In the genomic region with DNA sequence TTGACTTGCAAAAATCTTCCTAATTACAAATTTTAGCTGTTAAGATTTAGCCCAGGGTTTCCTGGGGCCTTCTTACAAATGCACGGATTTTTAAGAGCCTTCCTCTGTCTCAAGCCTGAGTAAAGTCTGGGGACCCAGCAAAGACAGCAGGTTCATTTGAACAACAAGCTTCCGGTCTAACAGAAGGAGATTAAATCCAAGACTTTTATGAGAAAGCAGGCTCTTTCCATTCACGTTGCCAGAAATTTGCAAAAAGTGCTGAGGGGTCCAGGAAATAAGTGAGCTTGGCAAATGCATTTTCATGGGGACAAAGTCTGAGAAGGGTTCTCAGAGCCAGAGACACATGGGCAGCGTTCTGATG, we compare ENCODE assay signal across 15 cellular contexts.
A peak's percentile ranks its signal among the peaks of the same experiment; 100 is the strongest.
DNase-seq lines count a peak whose midpoint lies in the region; ATAC-seq and TF ChIP-seq lines count a peak whose summit lies in the region.
"Had no signal": no experiment of that assay in that cellular context is flagged by ENCODE, and none has a peak within 500 bp of the region (broad histone marks: within the 10 kb centered on the region; RNA-seq: fewer than 3 reads in every experiment).

No MANE protein-coding gene starts in this region.

- intact Hi-C loops in heart left ventricle (cut with DNase I): loop anchor here in 4 of 10 donors (5.0 to 10.0 kb wide), 4 partner anchors 60 to 120 kb away; a partner anchor contains a TSS
- intact Hi-C loops in right cardiac atrium (cut with DNase I): no loop called here

- H3K9me3 ChIP-seq in heart left ventricle (no peaks in the 10 kb centered on the region), right cardiac atrium (ENCODE audit: control insufficient read depth, low read length) (no peaks in the 10 kb centered on the region), SU-DHL-6 (ENCODE audit: insufficient read depth, low read length) (no peaks in the 10 kb centered on the region)

- H3K4me3 Mint-ChIP-seq in effector memory CD8-positive, alpha-beta T cell: peak overlapping the region; percentile 85 to 94

- H3K36me3 ChIP-seq in heart left ventricle: no peaks in the 10 kb centered on the region
- H3K36me3 ChIP-seq in SU-DHL-6 (ENCODE audit: low read length): no peaks in the 10 kb centered on the region

- no peak overlapping the region for H3K4me3 ChIP-seq in heart left ventricle
- no peak overlapping the region for H3K4me3 ChIP-seq in right cardiac atrium (ENCODE audit: low read length)
- no peak overlapping the region for H3K4me3 ChIP-seq in SU-DHL-6 (ENCODE audit: insufficient read depth, low read length, poor library complexity, severe bottlenecking)

- H3K4me1 ChIP-seq in heart left ventricle: peaks cover 0 to 47% (median 20%) of the 10 kb centered on the region in 12 donors
- no peaks in the 10 kb centered on the region for H3K4me1 ChIP-seq in right cardiac atrium (ENCODE audit: control insufficient read depth, insufficient read depth, low read length)

- H2AFZ ChIP-seq in SU-DHL-6 (ENCODE audit: low read depth, low read length, severe bottlenecking): no peak overlapping the region

- 0 out of 2 replicates have a peak overlapping the region, but pooled peaks have one; percentile 53 for H3K9ac ChIP-seq in SU-DHL-6 (ENCODE audit: low read length)

- H3K4me1 Mint-ChIP-seq in effector memory CD8-positive, alpha-beta T cell (ENCODE audit: low read depth in 2 of 2): peaks cover 56 to 86% of the 10 kb centered on the region in 2 donors

- H3K27me3 Mint-ChIP-seq in effector memory CD8-positive, alpha-beta T cell: no peaks in the 10 kb centered on the region

- H3K4me2 ChIP-seq in SU-DHL-6 (ENCODE audit: low read depth, low read length, poor library complexity, severe bottlenecking): peak overlapping the region; percentile 65

- no peaks in the 10 kb centered on the region for H3K79me2 ChIP-seq in SU-DHL-6 (ENCODE audit: insufficient read depth, low read length)

- H3F3A ChIP-seq in SU-DHL-6 (ENCODE audit: insufficient read depth): peaks cover 21% of the 10 kb centered on the region

- H3K27ac ChIP-seq in heart left ventricle: peak overlapping the region in 8 of 12 donors; percentile 43 to 78 (median 66)
- no peak overlapping the region for H3K27ac ChIP-seq in right cardiac atrium (ENCODE audit: low read length)
- H3K27ac ChIP-seq in SU-DHL-6 (ENCODE audit: low read depth, low read length): peak overlapping the region; percentile 69

- H3K36me3 Mint-ChIP-seq in effector memory CD8-positive, alpha-beta T cell (ENCODE audit: insufficient read depth): peaks cover 5% of the 10 kb centered on the region

- no peak for TF ChIP-seq CTCF in heart left ventricle (IDR thresholded peaks at IDR 0.05)
- no peak for TF ChIP-seq CTCF in SU-DHL-6 (IDR thresholded peaks at IDR 0.05; ENCODE audit: insufficient read depth, low read length, poor library complexity, severe bottlenecking)

- no peaks in the 10 kb centered on the region for H3K9me2 ChIP-seq in SU-DHL-6 (replicated peaks; ENCODE audit: insufficient read depth, low read length)

- no peaks in the 10 kb centered on the region for H4K20me1 ChIP-seq in SU-DHL-6 (ENCODE audit: low read depth, low read length)

- no peak for TF ChIP-seq POLR2A in heart left ventricle (IDR thresholded peaks at IDR 0.05)

- 69 to 85% (median 78%) methylated on average over 4 of the region's 4 CpGs for WGBS in heart left ventricle, 4 donors
- WGBS in right cardiac atrium: 57% methylated on average over 4 of the region's 4 CpGs

- H3K27me3 ChIP-seq in heart left ventricle (no peaks in the 10 kb centered on the region), right cardiac atrium (ENCODE audit: control insufficient read depth, insufficient read depth) (no peaks in the 10 kb centered on the region), SU-DHL-6 (ENCODE audit: low read length) (no peaks in the 10 kb centered on the region)

- ATAC-seq in heart left ventricle (no peak), right cardiac atrium (no peak), HG02798 (IDR thresholded peaks at IDR 0.05; ENCODE audit: poor library complexity, unreplicated experiment) (no peak), GM21390 (IDR thresholded peaks at IDR 0.05; ENCODE audit: unreplicated experiment) (no peak)
- no peak for ATAC-seq in effector memory CD8-positive, alpha-beta T cell (replicated peaks)
- ATAC-seq: Panc1 had no signal

- peak overlapping the region; percentile 97 for H3K27ac Mint-ChIP-seq in effector memory CD8-positive, alpha-beta T cell

- no peak for DNase-seq in heart left ventricle
- no peak for DNase-seq in right cardiac atrium
- DNase-seq in effector memory CD8-positive, alpha-beta T cell: no peak
- no peak for DNase-seq in SW480 (ENCODE audit: low spot score)
- DNase-seq in SIG-M5 (lab: John Stamatoyannopoulos, UW): no peak
- DNase-seq: activated gamma-delta T cell; AML-193; effector CD8-positive, alpha-beta T cell; mammary epithelial cell; NCI-H1694; NCI-H524 treated with DMSO at 0.1 percent for 48 hours had no signal

- no peaks in the 10 kb centered on the region for H3K9me3 Mint-ChIP-seq in effector memory CD8-positive, alpha-beta T cell
